In the genomic region with DNA sequence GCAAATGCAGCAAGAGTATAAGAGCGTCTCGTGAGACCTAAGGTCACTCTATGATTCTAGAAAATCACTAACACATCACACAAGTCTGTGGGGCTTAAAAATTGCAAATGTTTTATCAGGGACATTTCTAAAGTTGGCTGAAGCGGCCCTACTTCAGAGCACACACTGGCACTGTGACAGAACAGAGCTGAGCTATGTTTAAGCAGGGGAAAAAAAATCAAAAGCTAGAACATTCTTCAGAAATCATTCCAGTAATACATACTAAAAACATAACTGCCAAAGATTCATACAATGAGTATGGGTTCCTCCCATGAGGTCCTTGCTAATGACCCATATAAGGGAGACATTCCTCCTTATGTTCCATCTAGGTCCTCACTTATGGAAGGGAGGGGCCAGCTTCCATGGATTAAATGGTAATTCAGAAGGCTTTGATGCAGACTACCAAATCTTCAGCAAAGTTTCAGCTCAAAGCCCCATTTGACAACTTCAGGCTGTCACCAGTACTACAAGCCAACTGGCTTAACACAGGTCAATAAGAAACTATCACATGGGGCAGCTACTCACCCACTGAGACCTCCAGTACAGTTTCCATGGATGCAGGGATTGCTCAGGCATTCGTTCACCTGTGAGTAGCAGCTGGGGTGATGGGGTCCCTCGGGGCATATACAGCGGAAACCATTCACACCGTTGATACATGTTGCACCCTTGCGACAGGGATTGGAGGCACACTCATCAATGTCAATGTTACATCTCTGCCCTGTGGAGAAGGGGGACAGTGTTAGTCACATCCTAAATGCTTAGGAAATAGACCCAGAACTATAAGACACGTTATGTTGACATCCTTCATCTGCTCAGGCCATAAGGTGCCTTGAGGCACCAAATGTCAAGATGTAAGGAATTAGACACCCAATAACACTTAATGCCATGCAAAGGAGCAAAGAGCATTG, we compare ENCODE assay signal across 23 cellular contexts. TPM values are rescaled to one million over a fixed set of nuclear protein-coding genes. Genes with fewer than 3 reads are reported as not detected.
DNase-seq lines count a peak whose midpoint lies in the region; ATAC-seq and TF ChIP-seq lines count a peak whose summit lies in the region.
"Had no signal": no experiment of that assay in that cellular context is flagged by ENCODE, and none has a peak within 500 bp of the region (broad histone marks: within the 10 kb centered on the region; RNA-seq: fewer than 3 reads in every experiment).

No MANE protein-coding gene starts in this region.

- H3K4me3 ChIP-seq in Panc1 (ENCODE audit: low read depth in 2 of 2, low read length in 2 of 2) (no peak overlapping the region), osteoblast (ENCODE audit: insufficient read depth, low read length) (no peak overlapping the region), stomach (no peak overlapping the region)
- H3K4me3 ChIP-seq: BLaER1 treated with 17β-estradiol and CSF1 and Interleukin-3, amounts not matched to agents 10 nM and 100 nM; breast epithelium; lung; spleen had no signal

- peaks cover 28% of the 10 kb centered on the region for H3K36me3 Mint-ChIP-seq in activated CD4-positive, alpha-beta T cell treated with anti-CD3 and anti-CD28 coated beads for 36 hours (ENCODE audit: low read depth)

- peaks cover 67% of the 10 kb centered on the region for H3K79me2 ChIP-seq in osteoblast (ENCODE audit: insufficient read depth, low read length)

- peaks cover 12% of the 10 kb centered on the region for H3K4me1 Mint-ChIP-seq in activated CD4-positive, alpha-beta T cell treated with anti-CD3 and anti-CD28 coated beads for 36 hours

- no TSS peak for BruUV-seq in Panc1 (replicated peaks; lab: Mats Ljungman, UMichigan)

- CTCF ChIA-PET in activated CD4-positive, alpha-beta T cell treated with anti-CD3 and anti-CD28 coated beads for 36 hours (lab: Charles Lee): interaction anchor here (0.9 kb wide), 1 partner anchor 14 kb away, joined by 3 read pairs; no protein-coding TSS in a partner anchor
- CTCF ChIA-PET in Panc1 (lab: Charles Lee): no interaction called here

- no peaks in the 10 kb centered on the region for H3K9me3 Mint-ChIP-seq in activated CD4-positive, alpha-beta T cell treated with anti-CD3 and anti-CD28 coated beads for 36 hours (ENCODE audit: low read depth)
- H3K9me3 Mint-ChIP-seq: activated naive CD8-positive, alpha-beta T cell treated with anti-CD3 and anti-CD28 coated beads, Interleukin-2, amount 10 ng/mL, durations not matched to agents 7 days and 5 days; naive thymus-derived CD8-positive, alpha-beta T cell had no signal

- H2AFZ ChIP-seq in osteoblast (ENCODE audit: low read length): no peak overlapping the region

- H3K36me3 ChIP-seq in Panc1 (ENCODE audit: control insufficient read depth, insufficient read depth, low read length) (peaks cover 19% of the 10 kb centered on the region), osteoblast (ENCODE audit: insufficient read depth, low read length) (peaks cover 92% of the 10 kb centered on the region), stomach (peaks cover 30 to 83% (median 72%) of the 10 kb centered on the region in 4 donors)

- TF ChIP-seq CTCF in Panc1 (IDR thresholded peaks at IDR 0.05): no peak
- peak; percentile 7 for TF ChIP-seq CTCF in osteoblast (IDR thresholded peaks at IDR 0.05; ENCODE audit: extremely low read depth, low read depth, low read length)
- no peak for TF ChIP-seq CTCF in stomach (IDR thresholded peaks at IDR 0.05)

- intact Hi-C loops in activated CD4-positive, alpha-beta T cell treated with anti-CD3 and anti-CD28 coated beads for 36 hours (cut with DNase I, micrococcal nuclease): loop anchor here in 1 of 2 experiments (5.0 kb wide), 1 partner anchor 82 kb away; no protein-coding TSS in a partner anchor
- intact Hi-C loops in Panc1 (cut with micrococcal nuclease; ENCODE audit: unreplicated experiment) (no loop called here), stomach (cut with DNase I; ENCODE audit: low total_unique reads) (no loop called here)

- ATAC-seq in activated CD4-positive, alpha-beta T cell treated with anti-CD3 and anti-CD28 coated beads for 36 hours: peak; percentile 60
- ATAC-seq in Panc1 (peak; percentile 48; the same call in 1 of the 2 replicates), esophagus mucosa (peak; percentile 10)
- ATAC-seq: naive thymus-derived CD8-positive, alpha-beta T cell had no signal

- no peaks in the 10 kb centered on the region for H3K27me3 Mint-ChIP-seq in activated CD4-positive, alpha-beta T cell treated with anti-CD3 and anti-CD28 coated beads for 36 hours
- H3K27me3 Mint-ChIP-seq: activated naive CD8-positive, alpha-beta T cell treated with anti-CD3 and anti-CD28 coated beads, Interleukin-2, amount 10 ng/mL, durations not matched to agents 7 days and 5 days; naive thymus-derived CD8-positive, alpha-beta T cell had no signal

- H3K9me3 ChIP-seq in Panc1 (ENCODE audit: control insufficient read depth, insufficient read depth, low read depth, low read length): no peaks in the 10 kb centered on the region
- H3K9me3 ChIP-seq in osteoblast (ENCODE audit: low read depth, low read length): no peaks in the 10 kb centered on the region
- no peaks in the 10 kb centered on the region for H3K9me3 ChIP-seq in stomach
- H3K9me3 ChIP-seq: BLaER1 treated with 17β-estradiol and CSF1 and Interleukin-3, amounts not matched to agents 10 nM and 100 nM; breast epithelium; spleen had no signal

- no peak overlapping the region for H3K27ac ChIP-seq in Panc1 (ENCODE audit: low read length)
- no peak overlapping the region for H3K27ac ChIP-seq in osteoblast (ENCODE audit: low read depth, low read length)
- no peak overlapping the region for H3K27ac ChIP-seq in stomach
- H3K27ac ChIP-seq: BLaER1 treated with 17β-estradiol and CSF1 and Interleukin-3, amounts not matched to agents 10 nM and 100 nM; breast epithelium had no signal

- H3K27me3 ChIP-seq in Panc1 (ENCODE audit: control insufficient read depth, insufficient read depth, low read length) (no peaks in the 10 kb centered on the region), osteoblast (ENCODE audit: insufficient read depth, low read length) (no peaks in the 10 kb centered on the region), stomach (no peaks in the 10 kb centered on the region)
- H3K27me3 ChIP-seq: breast epithelium, spleen had no signal

- H4K20me1 ChIP-seq in osteoblast (ENCODE audit: insufficient read depth, low read length): peaks cover 9% of the 10 kb centered on the region

- 87 to 90% (median 90%) methylated on average over 9 of the region's 9 CpGs for WGBS in stomach, 5 donors

- no peak overlapping the region for H3K4me3 Mint-ChIP-seq in activated CD4-positive, alpha-beta T cell treated with anti-CD3 and anti-CD28 coated beads for 36 hours
- H3K4me3 Mint-ChIP-seq: activated naive CD8-positive, alpha-beta T cell treated with anti-CD3 and anti-CD28 coated beads, Interleukin-2, amount 10 ng/mL, durations not matched to agents 7 days and 5 days; naive thymus-derived CD8-positive, alpha-beta T cell had no signal

- H3K4me2 ChIP-seq in osteoblast (ENCODE audit: insufficient read depth, low read length): no peak overlapping the region
- H3K4me2 ChIP-seq: BLaER1 treated with 17β-estradiol and CSF1 and Interleukin-3, amounts not matched to agents 10 nM and 100 nM had no signal

- H3K27ac Mint-ChIP-seq in activated CD4-positive, alpha-beta T cell treated with anti-CD3 and anti-CD28 coated beads for 36 hours: peak overlapping the region; percentile 47
- H3K27ac Mint-ChIP-seq: activated naive CD8-positive, alpha-beta T cell treated with anti-CD3 and anti-CD28 coated beads, Interleukin-2, amount 10 ng/mL, durations not matched to agents 7 days and 5 days had no signal

- POLR2A ChIA-PET in activated CD4-positive, alpha-beta T cell treated with anti-CD3 and anti-CD28 coated beads for 36 hours (lab: Charles Lee): interaction anchor here (1.3 kb wide), 1 partner anchor 34 kb away, joined by 3 read pairs; no protein-coding TSS in a partner anchor
- POLR2A ChIA-PET in Panc1 (lab: Charles Lee): no interaction called here

- in situ Hi-C loops in Panc1 (cut with HindIII; ENCODE audit: low pct_unique_long_range_greater_than_20kb, low sequenced_read_pairs): no loop called here
- in situ Hi-C loops in ACHN (cut with HindIII; ENCODE audit: low pct_ligation_motif_present, low pct_unique_long_range_greater_than_20kb, low sequenced_read_pairs): no loop called here

- H3K4me1 ChIP-seq in Panc1 (ENCODE audit: control insufficient read depth, insufficient read depth, low read length) (no peaks in the 10 kb centered on the region), osteoblast (ENCODE audit: insufficient read depth, low read length) (peaks cover 18% of the 10 kb centered on the region), stomach (peaks cover 0 to 4% (median 0%) of the 10 kb centered on the region in 4 donors)
- H3K4me1 ChIP-seq: breast epithelium had no signal

- TF ChIP-seq EP300 in stomach (IDR thresholded peaks at IDR 0.05): no peak

- no peak for DNase-seq in activated CD4-positive, alpha-beta T cell treated with anti-CD3 and anti-CD28 coated beads for 36 hours
- DNase-seq in activated CD4-positive, alpha-beta T cell treated with anti-CD3 and anti-CD28 coated beads, Interleukin-2, amount 50 U/mL, for 1 hour: no peak
- DNase-seq in Panc1 (ENCODE audit: low read depth, low spot score): no peak
- no peak for DNase-seq in osteoblast (ENCODE audit: insufficient read length, low spot score, missing footprints)
- no peak for DNase-seq in ACHN
- no peak for DNase-seq in NCI-H1436 (lab: John Stamatoyannopoulos, UW)
- no peak for DNase-seq in stomach
- DNase-seq: activated CD4-positive, alpha-beta T cell treated with anti-CD3 and anti-CD28 coated beads, Interleukin-2, amount 50 U/mL, for 48 hours; activated naive CD8-positive, alpha-beta T cell treated with anti-CD3 and anti-CD28 coated beads, Interleukin-2, amount 10 ng/mL, durations not matched to agents 7 days and 5 days; activated T-cell treated with anti-CD3 and anti-CD28 coated beads, Interleukin-2, amount 50 U/mL, for 48 hours; naive thymus-derived CD8-positive, alpha-beta T cell; NCI-H187 treated with DMSO at 0.1 percent for 48 hours; NK-92 treated with Interleukin-12 subunit alpha and Interleukin-12 subunit beta, amount 100 ng/mL, for 24 hours; RPMI8226; spleen; trophoblast cell had no signal

- TF ChIP-seq POLR2A in stomach (IDR thresholded peaks at IDR 0.05): no peak

RNA-seq across cellular contexts. Expression of gene ADAM30, which starts 58.4 kb away (rescaled TPM):
- not detected for total RNA-seq in activated CD4-positive, alpha-beta T cell treated with anti-CD3 and anti-CD28 coated beads for 36 hours
- total RNA-seq in Panc1 (2021; ENCODE audit: unreplicated experiment): not detected
- polyA plus RNA-seq in Panc1 (2012; ENCODE audit: insufficient read length): not detected
- total RNA-seq in esophagus mucosa: not detected
- not detected in 2 replicates for total RNA-seq in osteoblast
- total RNA-seq in stomach: not detected
- not detected for polyA plus RNA-seq in stomach
- total RNA-seq: activated naive CD8-positive, alpha-beta T cell treated with anti-CD3 and anti-CD28 coated beads, Interleukin-2, amount 10 ng/mL, durations not matched to agents 7 days and 5 days; breast epithelium; lung; M059J; naive thymus-derived CD8-positive, alpha-beta T cell; posterior vena cava; spleen had no signal
- polyA plus RNA-seq: esophagus; lung; naive thymus-derived CD8-positive, alpha-beta T cell; spleen had no signal

Comparison
In these comparisons a context has a peak if more than half of its experiments do, and no peak if none do; other contexts are left out.
1. ATAC-seq: peak in every context shown above with its lines; median percentile 60 in activated CD4-positive, alpha-beta T cell treated with anti-CD3 and anti-CD28 coated beads for 36 hours; 48 in Panc1; 10 in esophagus mucosa.